ENCODE assay signal across 19 cellular contexts in genomic region chr16:28205974-28206373, GRCh38. TPM values are rescaled to one million over a fixed set of nuclear protein-coding genes. Genes with fewer than 3 reads are reported as not detected.
DNase-seq lines count a peak whose midpoint lies in the region; ATAC-seq, FAIRE-seq and TF ChIP-seq lines count a peak whose summit lies in the region.
"Had no signal": no experiment of that assay in that cellular context is flagged by ENCODE, and none has a peak within 500 bp of the region (broad histone marks: within the 10 kb centered on the region; RNA-seq: fewer than 3 reads in every experiment).

No MANE protein-coding gene starts in this region.

- intact Hi-C loops in CD4-positive, alpha-beta memory T cell (cut with micrococcal nuclease) = no loop called here
- intact Hi-C loops in CD8-positive, alpha-beta T cell (cut with DNase I, micrococcal nuclease) = no loop called here
- intact Hi-C loops in left colon (cut with DNase I, micrococcal nuclease) = no loop called here

- CTCF ChIA-PET in CD4-positive, alpha-beta memory T cell (lab: Charles Lee; ENCODE audit: partially characterized antibody) = interaction anchor here (1.9 to 22.4 kb wide), 3 partner anchors 12 to 72 kb away, joined by 14 to 569 read pairs (median 116); no protein-coding TSS in a partner anchor
- CTCF ChIA-PET in CD8-positive, alpha-beta T cell (lab: Charles Lee) = interaction anchor here (0.7 kb wide), 1 partner anchor 20 kb away, joined by 3 read pairs; no protein-coding TSS in a partner anchor
- CTCF ChIA-PET in CD8-positive, alpha-beta memory T cell (lab: Charles Lee) = interaction anchor here (1.3 kb wide), 1 partner anchor 13 kb away, joined by 3 read pairs; no protein-coding TSS in a partner anchor

- no peak for FAIRE-seq in GM19239 (lab: Jason Lieb, UNC)
- FAIRE-seq: GM12892, H1 had no signal

- peak overlapping the region in 4 of 8 donors; percentile 18 to 40 (median 28) for H3K4me3 Mint-ChIP-seq in CD4-positive, alpha-beta memory T cell
- H3K4me3 Mint-ChIP-seq in CD8-positive, alpha-beta T cell = no peak overlapping the region
- H3K4me3 Mint-ChIP-seq in naive thymus-derived CD8-positive, alpha-beta T cell = peak overlapping the region in 2 of 10 donors; percentile 18 to 30
- H3K4me3 Mint-ChIP-seq in CD8-positive, alpha-beta memory T cell = peak overlapping the region in 2 of 7 donors; percentile 28 to 35

- no peak for ATAC-seq in CD8-positive, alpha-beta T cell
- ATAC-seq in left colon (peak; percentile 66), GM18511 (IDR thresholded peaks at IDR 0.05; ENCODE audit: unreplicated experiment) (no peak)
- ATAC-seq in naive thymus-derived CD8-positive, alpha-beta T cell = no peak

- no peak for DNase-seq in CD4-positive, alpha-beta memory T cell
- no peak for DNase-seq in CD8-positive, alpha-beta T cell
- DNase-seq in left colon (no peak), GM19239 (ENCODE audit: insufficient read length, low spot score) (no peak), amniotic stem cell (lab: John Stamatoyannopoulos, UW) (no peak)
- DNase-seq in naive thymus-derived CD8-positive, alpha-beta T cell = no peak
- DNase-seq in CD8-positive, alpha-beta memory T cell = no peak
- DNase-seq: C1 segment of cervical spinal cord, Calu3, COR-L47, DMS53, DMS79 treated with DMSO at 0.1 percent for 48 hours, GF-D8, GM23248, H7, HCEC 1CT had no signal

- peaks cover 32 to 42% of the 10 kb centered on the region in 2 donors for H3K36me3 Mint-ChIP-seq in CD4-positive, alpha-beta memory T cell
- peaks cover 47% of the 10 kb centered on the region for H3K36me3 Mint-ChIP-seq in CD8-positive, alpha-beta T cell
- peaks cover 11 to 27% (median 21%) of the 10 kb centered on the region in 3 donors for H3K36me3 Mint-ChIP-seq in naive thymus-derived CD8-positive, alpha-beta T cell
- H3K36me3 Mint-ChIP-seq in CD8-positive, alpha-beta memory T cell = peaks cover 6 to 47% (median 17%) of the 10 kb centered on the region in 3 donors

- H3K4me3 ChIP-seq in CD4-positive, alpha-beta memory T cell (ENCODE audit: low read length in 2 of 2) = no peak overlapping the region
- no peak overlapping the region for H3K4me3 ChIP-seq in CD8-positive, alpha-beta T cell (ENCODE audit: low read depth, low read length)
- H3K4me3 ChIP-seq in CD8-positive, alpha-beta memory T cell (ENCODE audit: low read length) = no peak overlapping the region
- H3K4me3 ChIP-seq: GM23248 had no signal

- peak overlapping the region in 4 of 7 donors; percentile 36 to 85 (median 76) for H3K27ac Mint-ChIP-seq in CD4-positive, alpha-beta memory T cell
- peak overlapping the region; percentile 37 for H3K27ac Mint-ChIP-seq in CD8-positive, alpha-beta T cell
- H3K27ac Mint-ChIP-seq in naive thymus-derived CD8-positive, alpha-beta T cell = peak overlapping the region in 7 of 10 donors; percentile 30 to 68 (median 51)
- peak overlapping the region in 2 of 8 donors; percentile 55 to 76 for H3K27ac Mint-ChIP-seq in CD8-positive, alpha-beta memory T cell

- POLR2A ChIA-PET in CD4-positive, alpha-beta memory T cell (lab: Charles Lee; ENCODE audit: partially characterized antibody) = interaction anchor here (8.3 kb wide), 1 partner anchor 17 kb away, joined by 229 read pairs; no protein-coding TSS in a partner anchor
- POLR2A ChIA-PET in CD8-positive, alpha-beta T cell (lab: Charles Lee) = no interaction called here
- POLR2A ChIA-PET in naive thymus-derived CD8-positive, alpha-beta T cell (lab: Charles Lee) = interaction anchor here (0.7 to 8.6 kb wide), 5 partner anchors 12 to 66 kb away, joined by 3 to 133 read pairs (median 7); no protein-coding TSS in a partner anchor
- POLR2A ChIA-PET in CD8-positive, alpha-beta memory T cell (lab: Charles Lee) = no interaction called here

- H3K9me3 ChIP-seq in CD4-positive, alpha-beta memory T cell (ENCODE audit: control insufficient read depth in 1 of 2, low read length in 2 of 2) = no peaks in the 10 kb centered on the region
- no peaks in the 10 kb centered on the region for H3K9me3 ChIP-seq in CD8-positive, alpha-beta T cell (ENCODE audit: low read length)
- no peaks in the 10 kb centered on the region for H3K9me3 ChIP-seq in CD8-positive, alpha-beta memory T cell (ENCODE audit: low read length)

- peaks cover 36 to 60% (median 44%) of the 10 kb centered on the region in 4 donors for H3K4me1 Mint-ChIP-seq in CD4-positive, alpha-beta memory T cell
- H3K4me1 Mint-ChIP-seq in CD8-positive, alpha-beta T cell (ENCODE audit: low read depth) = peaks cover 49% of the 10 kb centered on the region
- peaks cover 20 to 52% (median 46%) of the 10 kb centered on the region in 4 donors for H3K4me1 Mint-ChIP-seq in naive thymus-derived CD8-positive, alpha-beta T cell
- peaks cover 40 to 52% (median 43%) of the 10 kb centered on the region in 3 donors for H3K4me1 Mint-ChIP-seq in CD8-positive, alpha-beta memory T cell

- TF ChIP-seq CTCF in CD8-positive, alpha-beta T cell (IDR thresholded peaks at IDR 0.05) = no peak

- peaks cover 90% of the 10 kb centered on the region for H3K4me1 ChIP-seq in CD4-positive, alpha-beta memory T cell (ENCODE audit: insufficient read depth, low read length)
- H3K4me1 ChIP-seq in CD8-positive, alpha-beta T cell (ENCODE audit: insufficient read depth, low read length) = peaks cover 81% of the 10 kb centered on the region
- H3K4me1 ChIP-seq in CD8-positive, alpha-beta memory T cell (ENCODE audit: insufficient read depth, low read length) = peaks cover 78% of the 10 kb centered on the region

- no peaks in the 10 kb centered on the region for H3K27me3 Mint-ChIP-seq in CD4-positive, alpha-beta memory T cell
- H3K27me3 Mint-ChIP-seq in CD8-positive, alpha-beta T cell (ENCODE audit: low read depth) = no peaks in the 10 kb centered on the region
- no peaks in the 10 kb centered on the region for H3K27me3 Mint-ChIP-seq in naive thymus-derived CD8-positive, alpha-beta T cell
- no peaks in the 10 kb centered on the region for H3K27me3 Mint-ChIP-seq in CD8-positive, alpha-beta memory T cell

- no peak overlapping the region for H3K27ac ChIP-seq in CD4-positive, alpha-beta memory T cell (ENCODE audit: low read depth, low read length)
- no peak overlapping the region for H3K27ac ChIP-seq in CD8-positive, alpha-beta T cell (ENCODE audit: low read depth, low read length)
- H3K27ac ChIP-seq in CD8-positive, alpha-beta memory T cell (ENCODE audit: low read depth, low read length) = no peak overlapping the region
- H3K27ac ChIP-seq: GM23248 had no signal

- H3K9me3 Mint-ChIP-seq in CD4-positive, alpha-beta memory T cell = no peaks in the 10 kb centered on the region
- no peaks in the 10 kb centered on the region for H3K9me3 Mint-ChIP-seq in CD8-positive, alpha-beta T cell
- no peaks in the 10 kb centered on the region for H3K9me3 Mint-ChIP-seq in naive thymus-derived CD8-positive, alpha-beta T cell
- H3K9me3 Mint-ChIP-seq in CD8-positive, alpha-beta memory T cell = no peaks in the 10 kb centered on the region

- no peaks in the 10 kb centered on the region for H3K27me3 ChIP-seq in CD4-positive, alpha-beta memory T cell (ENCODE audit: insufficient read depth, low read length)
- H3K27me3 ChIP-seq in CD8-positive, alpha-beta T cell (ENCODE audit: insufficient read depth, low read length) = no peaks in the 10 kb centered on the region
- H3K27me3 ChIP-seq in CD8-positive, alpha-beta memory T cell (ENCODE audit: insufficient read depth, low read length, poor library complexity, severe bottlenecking) = no peaks in the 10 kb centered on the region

- peaks cover 51% of the 10 kb centered on the region for H3K36me3 ChIP-seq in CD4-positive, alpha-beta memory T cell (ENCODE audit: insufficient read depth, low read length)
- H3K36me3 ChIP-seq in CD8-positive, alpha-beta T cell (ENCODE audit: insufficient read depth, low read length) = peaks cover 35% of the 10 kb centered on the region
- peaks cover 49% of the 10 kb centered on the region for H3K36me3 ChIP-seq in CD8-positive, alpha-beta memory T cell (ENCODE audit: insufficient read depth, low read length)

RNA-seq across cellular contexts. Expression of gene XPO6, which starts 5.8 kb away (rescaled TPM):
- 100 to 1,000 TPM; 347 to 350 TPM for total RNA-seq in CD4-positive, alpha-beta memory T cell
- polyA plus RNA-seq in CD4-positive, alpha-beta memory T cell = 10 to 100 TPM; 35.7 to 90.7 TPM
- 100 to 1,000 TPM; 355 to 369 TPM for total RNA-seq in CD8-positive, alpha-beta T cell
- 100 to 1,000 TPM; 104 to 105 TPM for total RNA-seq in left colon
- total RNA-seq in naive thymus-derived CD8-positive, alpha-beta T cell = 100 to 1,000 TPM; 445 to 470 TPM
- 100 to 1,000 TPM in 1 of 3 donors, 10 to 100 TPM in 2; 90.2 to 109 (median 96.4) TPM for polyA plus RNA-seq in naive thymus-derived CD8-positive, alpha-beta T cell
- 100 to 1,000 TPM; 228 to 234 TPM for total RNA-seq in CD8-positive, alpha-beta memory T cell
- 96.8 TPM for polyA plus RNA-seq in CD8-positive, alpha-beta memory T cell

Comparison
In these comparisons a context has a peak if more than half of its experiments do, and no peak if none do; other contexts are left out.
1. POLR2A ChIA-PET loops: an anchor here in CD4-positive, alpha-beta memory T cell (8.3 kb wide) and naive thymus-derived CD8-positive, alpha-beta T cell (0.7 to 8.6 kb wide); none called in CD8-positive, alpha-beta T cell and CD8-positive, alpha-beta memory T cell.